ENCODE assay signal across 8 cellular contexts in genomic region chr4:139175647-139176298, GRCh38. TPM values are rescaled to one million over a fixed set of nuclear protein-coding genes. Genes with fewer than 3 reads are reported as not detected.
DNase-seq lines count a peak whose midpoint lies in the region; ATAC-seq, FAIRE-seq and TF ChIP-seq lines count a peak whose summit lies in the region.

No MANE protein-coding gene starts in this region.

- POLR2A ChIA-PET in A673 (lab: Charles Lee; ENCODE audit: low non-redundant PET) (interaction anchor here (0.6 kb wide), 1 partner anchor 120 kb away, joined by 4 read pairs; no protein-coding TSS in a partner anchor), endothelial cell of umbilical vein (lab: Charles Lee) (interaction anchor here (1.5 to 1.8 kb wide), 2 partner anchors 126 to 145 kb away, joined by 3 to 7 read pairs; partner anchors contain the start of gene NAA15)

- CTCF ChIA-PET in A673 (lab: Charles Lee): no interaction called here
- CTCF ChIA-PET in endothelial cell of umbilical vein (lab: Charles Lee): interaction anchor here (1.0 to 4.0 kb wide), 5 partner anchors 10 to 145 kb away, joined by 3 to 37 read pairs (median 13); no protein-coding TSS in a partner anchor

- FAIRE-seq in endothelial cell of umbilical vein (lab: Jason Lieb, UNC): no peak

- H3K9me3 Mint-ChIP-seq in neural progenitor cell: no peaks in the 10 kb centered on the region

- intact Hi-C loops in A673 (cut with micrococcal nuclease; ENCODE audit: unreplicated experiment): loop anchor here (2.0 to 5.0 kb wide), 3 partner anchors 78 to 143 kb away; partner anchors contain the start of gene NAA15
- intact Hi-C loops in endothelial cell of umbilical vein (cut with micrococcal nuclease): loop anchor here (1.0 to 2.0 kb wide), 4 partner anchors 77 to 381 kb away; partner anchors contain the start of genes MGARP, NOCT and SETD7

- BruUV-seq in A673 (replicated peaks; lab: Mats Ljungman, UMichigan): no TSS peak
- no TSS peak for BruUV-seq in endothelial cell of umbilical vein (replicated peaks; lab: Mats Ljungman, UMichigan)

- dilution Hi-C loops in endothelial cell of umbilical vein (cut with MboI; ENCODE audit: extremely low pct_ligation_motif_present, low sequenced_read_pairs): no loop called here

- H3K27ac ChIP-seq in A673 (ENCODE audit: low read depth, low read length, poor library complexity, severe bottlenecking) (peak overlapping the region; percentile 95), endothelial cell of umbilical vein (ENCODE audit: insufficient read depth, low read depth, low read length) (peak overlapping the region; percentile 79), neural progenitor cell (peak overlapping the region; percentile 95)

- DNase-seq in A673 (ENCODE audit: low spot score) (peak; percentile 66), SK-MEL-5 (ENCODE audit: low read depth, low spot score) (peak; percentile 35), endothelial cell of umbilical vein (ENCODE audit: low read depth, low spot score) (no peak), neural progenitor cell (ENCODE audit: low spot score) (peak; percentile 74), A172 (ENCODE audit: low spot score) (no peak), ureter (ENCODE audit: low spot score) (no peak)

- no peak for TF ChIP-seq POLR2A in endothelial cell of umbilical vein (IDR thresholded peaks at IDR 0.05; ENCODE audit: low read depth, low read length)

- H3K79me2 ChIP-seq in endothelial cell of umbilical vein (ENCODE audit: control insufficient read depth, insufficient read depth, low read length) (peaks cover 5% of the 10 kb centered on the region), neural progenitor cell (ENCODE audit: low read depth) (peaks cover 53% of the 10 kb centered on the region)

- no peaks in the 10 kb centered on the region for H3K9me3 ChIP-seq in A673 (ENCODE audit: low read depth, low read length, poor library complexity, severe bottlenecking)
- H3K9me3 ChIP-seq in endothelial cell of umbilical vein (replicated peaks; ENCODE audit: control insufficient read depth, insufficient read depth, low read length): no peaks in the 10 kb centered on the region
- H3K9me3 ChIP-seq in neural progenitor cell (ENCODE audit: low read depth): no peaks in the 10 kb centered on the region

- H3K4me3 ChIP-seq in A673 (ENCODE audit: low read depth, low read length, poor library complexity, severe bottlenecking) (peak overlapping the region; percentile 98), endothelial cell of umbilical vein (replicated peaks in 1 of 3; ENCODE audit: insufficient read depth in 1 of 3, low read depth in 1 of 3, low read length in 3 of 3) (peak overlapping the region; percentile 84 to 91 (median 90)), neural progenitor cell (peak overlapping the region; percentile 88)

- no peaks in the 10 kb centered on the region for H3K27me3 ChIP-seq in A673 (replicated peaks; ENCODE audit: insufficient read depth, low read depth, low read length, poor library complexity)
- H3K27me3 ChIP-seq in endothelial cell of umbilical vein (ENCODE audit: control insufficient read depth in 2 of 2, insufficient read depth in 2 of 2, low read length in 2 of 2): no peaks in the 10 kb centered on the region
- peaks cover 4% of the 10 kb centered on the region for H3K27me3 ChIP-seq in neural progenitor cell

- H3K27ac Mint-ChIP-seq in neural progenitor cell: peak overlapping the region; percentile 65

- TF ChIP-seq CTCF in A673 (conservative IDR thresholded peaks at IDR 0.05; ENCODE audit: low read depth, low read length): no peak
- TF ChIP-seq CTCF in endothelial cell of umbilical vein (IDR thresholded peaks at IDR 0.05; ENCODE audit: extremely low read depth in 1 of 2, insufficient read depth in 1 of 2, low read depth in 1 of 2, low read length in 2 of 2): no peak
- TF ChIP-seq CTCF in neural progenitor cell (IDR thresholded peaks at IDR 0.05): no peak

- H3K9me1 ChIP-seq in endothelial cell of umbilical vein (replicated peaks; ENCODE audit: control insufficient read depth, extremely low read depth, insufficient read depth, low read length): no peaks in the 10 kb centered on the region

- H3K4me3 Mint-ChIP-seq in neural progenitor cell: peak overlapping the region; percentile 97

- no peaks in the 10 kb centered on the region for H3K36me3 Mint-ChIP-seq in neural progenitor cell

- H3K4me1 ChIP-seq in A673 (ENCODE audit: insufficient read depth, low read length, poor library complexity, severe bottlenecking) (peaks cover 32% of the 10 kb centered on the region), endothelial cell of umbilical vein (ENCODE audit: control insufficient read depth, extremely low read depth, insufficient read depth, low read length) (peaks cover 7% of the 10 kb centered on the region), neural progenitor cell (peaks cover 9% of the 10 kb centered on the region)

- H3K36me3 ChIP-seq in A673 (ENCODE audit: insufficient read depth, low read length, poor library complexity, severe bottlenecking): no peaks in the 10 kb centered on the region
- H3K36me3 ChIP-seq in endothelial cell of umbilical vein (ENCODE audit: control insufficient read depth in 2 of 2, extremely low read depth in 1 of 2, insufficient read depth in 2 of 2, low read length in 2 of 2): no peaks in the 10 kb centered on the region
- no peaks in the 10 kb centered on the region for H3K36me3 ChIP-seq in neural progenitor cell

- H3K9ac ChIP-seq in endothelial cell of umbilical vein (replicated peaks; ENCODE audit: extremely low read depth, insufficient read depth, low read length) (peak overlapping the region; percentile 85), neural progenitor cell (peak overlapping the region; percentile 64)

- peaks cover 16% of the 10 kb centered on the region for H3K4me1 Mint-ChIP-seq in neural progenitor cell

- H3K4me2 ChIP-seq in endothelial cell of umbilical vein (ENCODE audit: insufficient read depth, low read length) (peak overlapping the region; percentile 99), neural progenitor cell (peak overlapping the region; percentile 94)

- in situ Hi-C loops in SK-MEL-5 (cut with HindIII; ENCODE audit: low pct_unique_long_range_greater_than_20kb, low sequenced_read_pairs): no loop called here

- peaks cover 10% of the 10 kb centered on the region for H3K27me3 Mint-ChIP-seq in neural progenitor cell (ENCODE audit: insufficient read depth, low read depth)

- H2AFZ ChIP-seq in endothelial cell of umbilical vein (ENCODE audit: low read depth, low read length) (peak overlapping the region; percentile 56), neural progenitor cell (replicated peaks) (peak overlapping the region; percentile 86)

- H4K20me1 ChIP-seq in endothelial cell of umbilical vein (replicated peaks; ENCODE audit: control insufficient read depth, extremely low read depth, insufficient read depth, low read length): peaks cover 7% of the 10 kb centered on the region
- peaks cover 46% of the 10 kb centered on the region for H4K20me1 ChIP-seq in neural progenitor cell (ENCODE audit: low read depth)

- peak; percentile 0 for ATAC-seq in GM19395 (IDR thresholded peaks at IDR 0.05; ENCODE audit: unreplicated experiment)
- ATAC-seq in GM18873 (IDR thresholded peaks at IDR 0.05; ENCODE audit: low FRiP score, unreplicated experiment): no peak

- H3F3A ChIP-seq in neural progenitor cell (ENCODE audit: low read depth): peaks cover 60% of the 10 kb centered on the region

TF ChIP-seq in endothelial cell of umbilical vein, 7 proteins besides CTCF, POLR2A, EP300 and RAD21:
- TF ChIP-seq POLR2AphosphoS5 (IDR thresholded peaks at IDR 0.05; ENCODE audit: insufficient read depth, low read depth, low read length): no peak
- TF ChIP-seq EZH2 (IDR thresholded peaks at IDR 0.05; ENCODE audit: borderline replicate concordance, low read depth, low read length, severe bottlenecking): peak; percentile 44
TF ChIP-seq in endothelial cell of umbilical vein: peak in this region for 1.

RNA-seq across cellular contexts. Expression of gene ELF2, which starts 1.2 kb away (rescaled TPM):
- total RNA-seq in A673 (2021): 42.4 and 46.1 TPM in 2 replicates
- 19.3 and 19.8 TPM in 2 replicates for total RNA-seq in SK-MEL-5 (2014; rRNA removed; shearing (Covaris generic))
- 9.5 and 12.0 TPM in 2 replicates for polyA plus RNA-seq in SK-MEL-5 (2015; cell fraction: cytosol; rRNA removed)
- 19.9 and 23.0 TPM in 2 replicates for polyA plus RNA-seq in SK-MEL-5 (2015; cell fraction: nucleus; rRNA removed)
- 35.1 and 36.1 TPM in 2 replicates for total RNA-seq in endothelial cell of umbilical vein
- 15.1 and 16.4 TPM in 2 replicates for polyA plus RNA-seq in endothelial cell of umbilical vein
- 19.9 and 22.2 TPM in 2 replicates for polyA plus RNA-seq in endothelial cell of umbilical vein (2011; cell fraction: cytosol; rRNA removed)
- polyA plus RNA-seq in endothelial cell of umbilical vein (2011; cell fraction: nucleus; rRNA removed): 35.3 and 36.0 TPM in 2 replicates
- polyA plus RNA-seq in endothelial cell of umbilical vein (2012): 18.5 and 21.3 TPM in 2 replicates
- polyA minus RNA-seq in endothelial cell of umbilical vein: 40.9 and 43.3 TPM in 2 replicates
- 30.8 TPM for polyA minus RNA-seq in endothelial cell of umbilical vein (2011; cell fraction: cytosol; rRNA and poly(A)+ RNA removed)
- polyA minus RNA-seq in endothelial cell of umbilical vein (2011; cell fraction: nucleus; rRNA and poly(A)+ RNA removed): 46.9 and 62.0 TPM in 2 replicates
- 30.5 and 44.3 TPM in 2 replicates for total RNA-seq in neural progenitor cell (ENCODE audit: low replicate concordance)
- 15.0 and 24.7 TPM in 2 replicates for total RNA-seq in A172 (2014; rRNA removed; shearing (Covaris generic))
- total RNA-seq in ureter: 59.7 TPM

Comparison
In these comparisons a context has a peak if more than half of its experiments do, and no peak if none do; other contexts are left out.
1. DNase-seq: peak in A673 (single experiment), SK-MEL-5 (single experiment) and neural progenitor cell (single experiment); none in endothelial cell of umbilical vein (single experiment), A172 (single experiment) and ureter (single experiment).
2. Peak in every context shown above with its lines, with median percentiles within 50 percentile points of each other: H3K27ac ChIP-seq and H3K4me3 ChIP-seq.